Comparison of ENCODE assay signal across 10 cellular contexts in genomic region chr15:65323071-65323511, GRCh38. TPM values are rescaled to one million over a fixed set of nuclear protein-coding genes. Genes with fewer than 3 reads are reported as not detected.
DNase-seq lines count a peak whose midpoint lies in the region; ATAC-seq, FAIRE-seq and TF ChIP-seq lines count a peak whose summit lies in the region.
"Had no signal": no experiment of that assay in that cellular context is flagged by ENCODE, and none has a peak within 500 bp of the region (broad histone marks: within the 10 kb centered on the region; RNA-seq: fewer than 3 reads in every experiment).

No MANE protein-coding gene starts in this region.

- no peak overlapping the region for H3K27ac ChIP-seq in endothelial cell of umbilical vein (ENCODE audit: insufficient read depth, low read depth, low read length)
- H3K27ac ChIP-seq: skin epidermis had no signal

- H3K9ac ChIP-seq in endothelial cell of umbilical vein (replicated peaks; ENCODE audit: extremely low read depth, insufficient read depth, low read length): no peak overlapping the region

- H3K9me1 ChIP-seq in endothelial cell of umbilical vein (replicated peaks; ENCODE audit: control insufficient read depth, extremely low read depth, insufficient read depth, low read length): no peaks in the 10 kb centered on the region

- H3K4me1 Mint-ChIP-seq in nephron progenitor cell: peaks cover 44% of the 10 kb centered on the region
- H3K4me1 Mint-ChIP-seq: activated CD4-positive, alpha-beta T cell treated with anti-CD3 and anti-CD28 coated beads for 36 hours had no signal

- H4K20me1 ChIP-seq in endothelial cell of umbilical vein (replicated peaks; ENCODE audit: control insufficient read depth, extremely low read depth, insufficient read depth, low read length): no peaks in the 10 kb centered on the region

- no TSS peak for BruUV-seq in endothelial cell of umbilical vein (replicated peaks; lab: Mats Ljungman, UMichigan)

- no peak for TF ChIP-seq POLR2A in endothelial cell of umbilical vein (IDR thresholded peaks at IDR 0.05; ENCODE audit: low read depth, low read length)

- no peak for TF ChIP-seq CTCF in endothelial cell of umbilical vein (IDR thresholded peaks at IDR 0.05; ENCODE audit: extremely low read depth in 1 of 2, insufficient read depth in 1 of 2, low read depth in 1 of 2, low read length in 2 of 2)
- TF ChIP-seq CTCF in nephron progenitor cell (IDR thresholded peaks at IDR 0.05): no peak
- TF ChIP-seq CTCF in GM10248 (IDR thresholded peaks at IDR 0.05; ENCODE audit: control extremely low read depth, extremely low read depth, low read depth, missing control alignments): no peak

- H3K9me3 ChIP-seq in endothelial cell of umbilical vein (replicated peaks; ENCODE audit: control insufficient read depth, insufficient read depth, low read length): no peaks in the 10 kb centered on the region

- H3K4me3 ChIP-seq in endothelial cell of umbilical vein (replicated peaks in 1 of 3; ENCODE audit: insufficient read depth in 1 of 3, low read depth in 1 of 3, low read length in 3 of 3): no peak overlapping the region
- H3K4me3 ChIP-seq: skin epidermis had no signal

- peaks cover 0 to 8% of the 10 kb centered on the region in 2 experiments for H3K27me3 ChIP-seq in endothelial cell of umbilical vein (ENCODE audit: control insufficient read depth in 2 of 2, insufficient read depth in 2 of 2, low read length in 2 of 2)

- dilution Hi-C loops in endothelial cell of umbilical vein (cut with MboI; ENCODE audit: extremely low pct_ligation_motif_present, low sequenced_read_pairs): no loop called here

- no peaks in the 10 kb centered on the region for H3K36me3 ChIP-seq in endothelial cell of umbilical vein (ENCODE audit: control insufficient read depth in 2 of 2, extremely low read depth in 1 of 2, insufficient read depth in 2 of 2, low read length in 2 of 2)

- no peaks in the 10 kb centered on the region for H3K9me3 Mint-ChIP-seq in nephron progenitor cell

- H3K4me3 Mint-ChIP-seq in nephron progenitor cell: no peak overlapping the region
- H3K4me3 Mint-ChIP-seq: activated CD4-positive, alpha-beta T cell treated with anti-CD3 and anti-CD28 coated beads for 36 hours had no signal

- ATAC-seq in HG03457 (IDR thresholded peaks at IDR 0.05; ENCODE audit: unreplicated experiment): no peak
- no peak for ATAC-seq in HG02852 (IDR thresholded peaks at IDR 0.05; ENCODE audit: unreplicated experiment)
- ATAC-seq: activated CD4-positive, alpha-beta T cell treated with anti-CD3 and anti-CD28 coated beads for 36 hours had no signal

- H3K27ac Mint-ChIP-seq in nephron progenitor cell: peak overlapping the region; percentile 45
- H3K27ac Mint-ChIP-seq: activated CD4-positive, alpha-beta T cell treated with anti-CD3 and anti-CD28 coated beads for 36 hours had no signal

- H3K36me3 Mint-ChIP-seq in nephron progenitor cell (ENCODE audit: low read depth): peaks cover 6% of the 10 kb centered on the region

- peaks cover 2% of the 10 kb centered on the region for H3K27me3 Mint-ChIP-seq in nephron progenitor cell (ENCODE audit: low read depth, poor library complexity)

- no peaks in the 10 kb centered on the region for H3K79me2 ChIP-seq in endothelial cell of umbilical vein (ENCODE audit: control insufficient read depth, insufficient read depth, low read length)

- no peak overlapping the region for H3K4me2 ChIP-seq in endothelial cell of umbilical vein (ENCODE audit: insufficient read depth, low read length)

- POLR2A ChIA-PET in endothelial cell of umbilical vein (lab: Charles Lee): interaction anchor here (0.8 kb wide), 1 partner anchor 18 kb away, joined by 3 read pairs; the partner anchor contains the start of gene RNU5B-1
- POLR2A ChIA-PET in GM10248 (lab: Yijun Ruan, JAX): interaction anchor here (1.2 kb wide), 1 partner anchor 18 kb away, joined by 4 read pairs; the partner anchor contains the start of gene RNU5B-1

- H2AFZ ChIP-seq in endothelial cell of umbilical vein (ENCODE audit: low read depth, low read length): no peak overlapping the region

- CTCF ChIA-PET in endothelial cell of umbilical vein (lab: Charles Lee) (interaction anchor here (1.5 to 9.1 kb wide), 3 partner anchors 13 to 77 kb away, joined by 3 to 274 read pairs (median 94); no protein-coding TSS in a partner anchor), GM10248 (lab: Yijun Ruan, JAX) (interaction anchor here (1.2 to 12.6 kb wide), 3 partner anchors 10 to 78 kb away, joined by 3 to 203 read pairs (median 24); no protein-coding TSS in a partner anchor)

- FAIRE-seq in endothelial cell of umbilical vein (lab: Jason Lieb, UNC): no peak

- peaks cover 3% of the 10 kb centered on the region for H3K4me1 ChIP-seq in endothelial cell of umbilical vein (ENCODE audit: control insufficient read depth, extremely low read depth, insufficient read depth, low read length)

- DNase-seq in EL (peak; percentile 50), NCI-H446 (lab: John Stamatoyannopoulos, UW) (peak; percentile 34 to 92), endothelial cell of umbilical vein (ENCODE audit: low read depth, low spot score) (peak; percentile 55), nephron progenitor cell (no peak), GM10248 (ENCODE audit: extremely low spot score) (no peak), NCI-H510A treated with DMSO at 0.1 percent for 48 hours (lab: John Stamatoyannopoulos, UW) (no peak)
- DNase-seq: activated CD4-positive, alpha-beta T cell treated with anti-CD3 and anti-CD28 coated beads for 36 hours had no signal

- intact Hi-C loops in endothelial cell of umbilical vein (cut with micrococcal nuclease): no loop called here

TF ChIP-seq in endothelial cell of umbilical vein, 7 proteins besides CTCF, POLR2A, EP300 and RAD21:
- TF ChIP-seq JUN (IDR thresholded peaks at IDR 0.05; ENCODE audit: borderline replicate concordance, insufficient read depth, insufficient read length, low read depth): no peak
- no peak for TF ChIP-seq FOS (IDR thresholded peaks at IDR 0.05; ENCODE audit: borderline replicate concordance, insufficient read depth, low read length)
- no peak for TF ChIP-seq EZH2 (IDR thresholded peaks at IDR 0.05; ENCODE audit: borderline replicate concordance, low read depth, low read length, severe bottlenecking)
- TF ChIP-seq, protein P1, sequence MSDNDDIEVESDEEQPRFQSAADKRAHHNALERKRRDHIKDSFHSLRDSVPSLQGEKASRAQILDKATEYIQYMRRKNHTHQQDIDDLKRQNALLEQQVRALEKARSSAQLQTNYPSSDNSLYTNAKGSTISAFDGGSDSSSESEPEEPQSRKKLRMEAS (IDR thresholded peaks at IDR 0.05; ENCODE audit: insufficient read depth, insufficient read length): no peak
- no peak for TF ChIP-seq POLR2AphosphoS5 (IDR thresholded peaks at IDR 0.05; ENCODE audit: insufficient read depth, low read depth, low read length)
- TF ChIP-seq MYC (IDR thresholded peaks at IDR 0.05; ENCODE audit: low read depth, low read length): no peak
- no peak for TF ChIP-seq GATA2 (IDR thresholded peaks at IDR 0.05; ENCODE audit: insufficient read depth, insufficient read length, low read depth, low read length)

RNA-seq across cellular contexts. Expression of gene RNU5B-1, which starts 18.6 kb away (rescaled TPM):
- total RNA-seq in endothelial cell of umbilical vein: not detected in 2 replicates
- not detected in 2 replicates for polyA plus RNA-seq in endothelial cell of umbilical vein
- not detected in 2 replicates for polyA plus RNA-seq in endothelial cell of umbilical vein (2011; cell fraction: cytosol; rRNA removed)
- under 0.01 TPM in 1 of 2 replicates, not detected in the other for polyA plus RNA-seq in endothelial cell of umbilical vein (2011; cell fraction: nucleus; rRNA removed)
- polyA plus RNA-seq in endothelial cell of umbilical vein (2012): under 0.01 TPM in 1 of 2 replicates, not detected in the other
- under 0.01 TPM in 2 replicates for polyA minus RNA-seq in endothelial cell of umbilical vein
- polyA minus RNA-seq in endothelial cell of umbilical vein (2011; cell fraction: cytosol; rRNA and poly(A)+ RNA removed): 2,482 TPM
- under 0.01 TPM in 2 replicates for polyA minus RNA-seq in endothelial cell of umbilical vein (2011; cell fraction: nucleus; rRNA and poly(A)+ RNA removed)
- total RNA-seq: activated CD4-positive, alpha-beta T cell treated with anti-CD3 and anti-CD28 coated beads for 36 hours had no signal

RNA-seq across cellular contexts. Expression of gene RNU5A-1, which starts 27.2 kb away (rescaled TPM):
- total RNA-seq in endothelial cell of umbilical vein: not detected in 2 replicates
- polyA plus RNA-seq in endothelial cell of umbilical vein: not detected in 2 replicates
- not detected in 2 replicates for polyA plus RNA-seq in endothelial cell of umbilical vein (2011; cell fraction: cytosol; rRNA removed)
- polyA plus RNA-seq in endothelial cell of umbilical vein (2011; cell fraction: nucleus; rRNA removed): not detected in 2 replicates
- polyA plus RNA-seq in endothelial cell of umbilical vein (2012): not detected in 2 replicates
- under 0.01 TPM in 1 of 2 replicates, not detected in the other for polyA minus RNA-seq in endothelial cell of umbilical vein
- polyA minus RNA-seq in endothelial cell of umbilical vein (2011; cell fraction: cytosol; rRNA and poly(A)+ RNA removed): 512 TPM
- under 0.01 TPM in 2 replicates for polyA minus RNA-seq in endothelial cell of umbilical vein (2011; cell fraction: nucleus; rRNA and poly(A)+ RNA removed)
- total RNA-seq: activated CD4-positive, alpha-beta T cell treated with anti-CD3 and anti-CD28 coated beads for 36 hours had no signal

RNA-seq across cellular contexts. Expression of gene PARP16, which starts 36.4 kb away (rescaled TPM):
- total RNA-seq in endothelial cell of umbilical vein: 6.0 and 6.3 TPM in 2 replicates
- 3.9 and 4.4 TPM in 2 replicates for polyA plus RNA-seq in endothelial cell of umbilical vein
- polyA plus RNA-seq in endothelial cell of umbilical vein (2011; cell fraction: cytosol; rRNA removed): 4.8 and 5.6 TPM in 2 replicates
- polyA plus RNA-seq in endothelial cell of umbilical vein (2011; cell fraction: nucleus; rRNA removed): 3.7 and 4.6 TPM in 2 replicates
- 4.8 and 5.4 TPM in 2 replicates for polyA plus RNA-seq in endothelial cell of umbilical vein (2012)
- 3.5 and 4.1 TPM in 2 replicates for polyA minus RNA-seq in endothelial cell of umbilical vein
- 12.3 TPM for polyA minus RNA-seq in endothelial cell of umbilical vein (2011; cell fraction: cytosol; rRNA and poly(A)+ RNA removed)
- polyA minus RNA-seq in endothelial cell of umbilical vein (2011; cell fraction: nucleus; rRNA and poly(A)+ RNA removed): 1.1 and 1.8 TPM in 2 replicates

RNA-seq across cellular contexts. Expression of gene IGDCC3, which starts 54.7 kb away (rescaled TPM):
- total RNA-seq in endothelial cell of umbilical vein: not detected in 2 replicates
- polyA plus RNA-seq in endothelial cell of umbilical vein: 0.03 TPM in 1 of 2 replicates, not detected in the other
- polyA plus RNA-seq in endothelial cell of umbilical vein (2011; cell fraction: cytosol; rRNA removed): 0.06 TPM in 1 of 2 replicates, not detected in the other
- polyA plus RNA-seq in endothelial cell of umbilical vein (2011; cell fraction: nucleus; rRNA removed): 0.07 and 0.14 TPM in 2 replicates
- not detected in 2 replicates for polyA plus RNA-seq in endothelial cell of umbilical vein (2012)
- not detected in 2 replicates for polyA minus RNA-seq in endothelial cell of umbilical vein
- not detected for polyA minus RNA-seq in endothelial cell of umbilical vein (2011; cell fraction: cytosol; rRNA and poly(A)+ RNA removed)
- 0.29 TPM in 1 of 2 replicates, not detected in the other for polyA minus RNA-seq in endothelial cell of umbilical vein (2011; cell fraction: nucleus; rRNA and poly(A)+ RNA removed)
- total RNA-seq: activated CD4-positive, alpha-beta T cell treated with anti-CD3 and anti-CD28 coated beads for 36 hours had no signal

Comparison
In these comparisons a context has a peak if more than half of its experiments do, and no peak if none do; other contexts are left out.
1. DNase-seq: peak in EL (single experiment), NCI-H446 (2 of 2) and endothelial cell of umbilical vein (single experiment); none in nephron progenitor cell (single experiment), GM10248 (single experiment) and NCI-H510A treated with DMSO at 0.1 percent for 48 hours (single experiment).